ENCODE assay signal across 8 cellular contexts in genomic region chr2:64562148-64562784, GRCh38. TPM values are rescaled to one million over a fixed set of nuclear protein-coding genes. Genes with fewer than 3 reads are reported as not detected.
DNase-seq lines count a peak whose midpoint lies in the region; ATAC-seq and TF ChIP-seq lines count a peak whose summit lies in the region.

No MANE protein-coding gene starts in this region.

- no peak overlapping the region for H2AFZ ChIP-seq in OCI-LY3 (ENCODE audit: low read depth, low read length)

- CTCF ChIA-PET in activated CD4-positive, alpha-beta T cell treated with anti-CD3 and anti-CD28 coated beads for 36 hours (lab: Charles Lee) = interaction anchor here (0.7 to 8.1 kb wide), 10 partner anchors 8 to 538 kb away, joined by 3 to 74 read pairs (median 4); partner anchors contain the start of gene AFTPH

- H3K9me3 ChIP-seq in OCI-LY3 (ENCODE audit: insufficient read depth, low read length) (no peaks in the 10 kb centered on the region), esophagus muscularis mucosa (no peaks in the 10 kb centered on the region)

- H3K27ac ChIP-seq in OCI-LY3 (ENCODE audit: low read length) = no peak overlapping the region
- no peak overlapping the region for H3K27ac ChIP-seq in esophagus muscularis mucosa (replicated peaks in 1 of 4)

- no peak overlapping the region for H3K9ac ChIP-seq in OCI-LY3 (ENCODE audit: low read length)

- in situ Hi-C loops in GM13977 (cut with MboI; ENCODE audit: low pct_unique_long_range_greater_than_20kb, low sequenced_read_pairs, unreplicated experiment) = no loop called here

- no peak overlapping the region for H3K4me3 Mint-ChIP-seq in activated CD4-positive, alpha-beta T cell treated with anti-CD3 and anti-CD28 coated beads for 36 hours
- H3K4me3 Mint-ChIP-seq in stimulated activated naive B cell treated with anti-CD40 and anti-IgM and Interleukin-4, amounts not matched to agents 10 μg/mL and 1 μg/mL and 100 μg/mL, for 72 hours = no peak overlapping the region

- H3K27me3 Mint-ChIP-seq in activated CD4-positive, alpha-beta T cell treated with anti-CD3 and anti-CD28 coated beads for 36 hours = no peaks in the 10 kb centered on the region
- H3K27me3 Mint-ChIP-seq in stimulated activated naive B cell treated with anti-CD40 and anti-IgM and Interleukin-4, amounts not matched to agents 10 μg/mL and 1 μg/mL and 100 μg/mL, for 72 hours = no peaks in the 10 kb centered on the region

- H3K4me2 ChIP-seq in OCI-LY3 (ENCODE audit: low read length) = peak overlapping the region; percentile 35

- POLR2A ChIA-PET in activated CD4-positive, alpha-beta T cell treated with anti-CD3 and anti-CD28 coated beads for 36 hours (lab: Charles Lee) = no interaction called here

- H3K27ac Mint-ChIP-seq in activated CD4-positive, alpha-beta T cell treated with anti-CD3 and anti-CD28 coated beads for 36 hours = no peak overlapping the region
- peak overlapping the region; percentile 56 for H3K27ac Mint-ChIP-seq in stimulated activated naive B cell treated with anti-CD40 and anti-IgM and Interleukin-4, amounts not matched to agents 10 μg/mL and 1 μg/mL and 100 μg/mL, for 72 hours

- H3K27me3 ChIP-seq in OCI-LY3 (ENCODE audit: low read depth, low read length) = no peaks in the 10 kb centered on the region
- H3K27me3 ChIP-seq in esophagus muscularis mucosa = no peaks in the 10 kb centered on the region

- TF ChIP-seq CTCF in OCI-LY3 (IDR thresholded peaks at IDR 0.05; ENCODE audit: low read depth, low read length) = peak; percentile 67
- peak; percentile 29 to 44 (median 39) for TF ChIP-seq CTCF in esophagus muscularis mucosa (IDR thresholded peaks at IDR 0.05)
- no peak for TF ChIP-seq CTCF in GM13977 (IDR thresholded peaks at IDR 0.05; ENCODE audit: extremely low read depth, insufficient read depth, missing control alignments)

- H3K36me3 ChIP-seq in OCI-LY3 (replicated peaks; ENCODE audit: low read depth, low read length) = peaks cover 10% of the 10 kb centered on the region
- peaks cover 0 to 6% (median 0%) of the 10 kb centered on the region in 4 donors for H3K36me3 ChIP-seq in esophagus muscularis mucosa

- TF ChIP-seq EP300 in esophagus muscularis mucosa (IDR thresholded peaks at IDR 0.05) = no peak

- H3K4me1 Mint-ChIP-seq in activated CD4-positive, alpha-beta T cell treated with anti-CD3 and anti-CD28 coated beads for 36 hours = peaks cover 57% of the 10 kb centered on the region
- H3K4me1 Mint-ChIP-seq in stimulated activated naive B cell treated with anti-CD40 and anti-IgM and Interleukin-4, amounts not matched to agents 10 μg/mL and 1 μg/mL and 100 μg/mL, for 72 hours = peaks cover 14 to 31% of the 10 kb centered on the region in 2 donors

- DNase-seq in activated CD4-positive, alpha-beta T cell treated with anti-CD3 and anti-CD28 coated beads for 36 hours = no peak
- DNase-seq in activated CD4-positive, alpha-beta T cell treated with anti-CD3 and anti-CD28 coated beads for 1 hour = no peak
- DNase-seq in esophagus muscularis mucosa (ENCODE audit: extremely low spot score) = no peak
- DNase-seq in stimulated activated naive B cell treated with anti-CD40 and anti-IgM and Interleukin-4, amounts not matched to agents 10 μg/mL and 1 μg/mL and 100 μg/mL, for 72 hours = no peak
- no peak for DNase-seq in HPDE6-E6E7 (ENCODE audit: extremely low spot score)
- DNase-seq in GM13977 (ENCODE audit: low spot score) = no peak
- no peak for DNase-seq in GOT3 (lab: John Stamatoyannopoulos, UW)

- intact Hi-C loops in activated CD4-positive, alpha-beta T cell treated with anti-CD3 and anti-CD28 coated beads for 36 hours (cut with DNase I, micrococcal nuclease) = loop anchor here (1.0 to 2.0 kb wide), 2 partner anchors 40 to 231 kb away; no protein-coding TSS in a partner anchor
- intact Hi-C loops in esophagus muscularis mucosa (cut with DNase I) = loop anchor here (5.0 to 10.0 kb wide), 2 partner anchors 40 to 227 kb away; partner anchors contain the start of gene AFTPH

- peaks cover 11% of the 10 kb centered on the region for H3K36me3 Mint-ChIP-seq in activated CD4-positive, alpha-beta T cell treated with anti-CD3 and anti-CD28 coated beads for 36 hours (ENCODE audit: low read depth)
- peaks cover 7 to 22% of the 10 kb centered on the region in 2 donors for H3K36me3 Mint-ChIP-seq in stimulated activated naive B cell treated with anti-CD40 and anti-IgM and Interleukin-4, amounts not matched to agents 10 μg/mL and 1 μg/mL and 100 μg/mL, for 72 hours

- no peaks in the 10 kb centered on the region for H3K9me3 Mint-ChIP-seq in activated CD4-positive, alpha-beta T cell treated with anti-CD3 and anti-CD28 coated beads for 36 hours (ENCODE audit: low read depth)
- H3K9me3 Mint-ChIP-seq in stimulated activated naive B cell treated with anti-CD40 and anti-IgM and Interleukin-4, amounts not matched to agents 10 μg/mL and 1 μg/mL and 100 μg/mL, for 72 hours = no peaks in the 10 kb centered on the region

- H4K20me1 ChIP-seq in OCI-LY3 (ENCODE audit: insufficient read depth, low read length) = peaks cover 54% of the 10 kb centered on the region

- no peak overlapping the region for H3K4me3 ChIP-seq in OCI-LY3 (ENCODE audit: low read length)
- H3K4me3 ChIP-seq in esophagus muscularis mucosa = no peak overlapping the region

- peak; percentile 44 for ATAC-seq in activated CD4-positive, alpha-beta T cell treated with anti-CD3 and anti-CD28 coated beads for 36 hours
- ATAC-seq in stimulated activated naive B cell treated with anti-CD40 and anti-IgM and Interleukin-4, amounts not matched to agents 10 μg/mL and 1 μg/mL and 100 μg/mL, for 72 hours (replicated peaks) = peak; percentile 43 to 44

- WGBS in esophagus muscularis mucosa = 72% methylated on average over 2 of the region's 2 CpGs

- H3K4me1 ChIP-seq in OCI-LY3 (ENCODE audit: low read length) (peaks cover 25% of the 10 kb centered on the region), esophagus muscularis mucosa (peaks cover 0 to 4% (median 0%) of the 10 kb centered on the region in 4 donors)

- TF ChIP-seq POLR2A in esophagus muscularis mucosa (IDR thresholded peaks at IDR 0.05; ENCODE audit: low read depth) = no peak

- H3K79me2 ChIP-seq in OCI-LY3 (ENCODE audit: low read length) = peaks cover 71% of the 10 kb centered on the region

RNA-seq across cellular contexts. Expression of gene AFTPH, which starts 38.1 kb away (rescaled TPM):
- 10 to 100 TPM; 32.3 to 35.2 TPM for total RNA-seq in activated CD4-positive, alpha-beta T cell treated with anti-CD3 and anti-CD28 coated beads for 36 hours
- 10 to 100 TPM; 27.5 to 36.1 (median 35.7) TPM for total RNA-seq in esophagus muscularis mucosa
